1 cellular context compared by ENCODE assay signal in the genomic region with DNA sequence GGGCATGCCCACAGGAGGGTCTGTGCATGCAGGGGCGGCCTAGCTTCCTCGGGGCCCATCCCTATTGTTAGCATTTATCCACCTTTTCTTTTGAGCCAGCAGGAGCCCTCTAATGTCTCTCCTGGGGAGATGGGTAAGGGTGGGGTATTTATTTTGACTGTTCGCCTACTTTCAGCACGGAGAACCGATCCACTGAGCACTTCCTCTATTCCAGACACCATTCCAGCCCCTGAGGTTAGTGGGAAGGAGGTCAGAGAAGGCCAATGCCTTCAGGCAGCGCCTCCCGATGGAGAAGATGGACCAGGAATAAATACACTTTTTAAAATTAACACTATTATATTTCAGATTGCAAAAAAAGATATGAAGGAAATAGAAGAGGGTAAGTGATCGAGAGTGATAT.
TF ChIP-seq lines count a peak whose summit lies in the region.

No MANE protein-coding gene starts in this region.

TF ChIP-seq in GM23338, 12 proteins besides CTCF, POLR2A, EP300 and RAD21 (continued from another document):
- TF ChIP-seq, protein P1, sequence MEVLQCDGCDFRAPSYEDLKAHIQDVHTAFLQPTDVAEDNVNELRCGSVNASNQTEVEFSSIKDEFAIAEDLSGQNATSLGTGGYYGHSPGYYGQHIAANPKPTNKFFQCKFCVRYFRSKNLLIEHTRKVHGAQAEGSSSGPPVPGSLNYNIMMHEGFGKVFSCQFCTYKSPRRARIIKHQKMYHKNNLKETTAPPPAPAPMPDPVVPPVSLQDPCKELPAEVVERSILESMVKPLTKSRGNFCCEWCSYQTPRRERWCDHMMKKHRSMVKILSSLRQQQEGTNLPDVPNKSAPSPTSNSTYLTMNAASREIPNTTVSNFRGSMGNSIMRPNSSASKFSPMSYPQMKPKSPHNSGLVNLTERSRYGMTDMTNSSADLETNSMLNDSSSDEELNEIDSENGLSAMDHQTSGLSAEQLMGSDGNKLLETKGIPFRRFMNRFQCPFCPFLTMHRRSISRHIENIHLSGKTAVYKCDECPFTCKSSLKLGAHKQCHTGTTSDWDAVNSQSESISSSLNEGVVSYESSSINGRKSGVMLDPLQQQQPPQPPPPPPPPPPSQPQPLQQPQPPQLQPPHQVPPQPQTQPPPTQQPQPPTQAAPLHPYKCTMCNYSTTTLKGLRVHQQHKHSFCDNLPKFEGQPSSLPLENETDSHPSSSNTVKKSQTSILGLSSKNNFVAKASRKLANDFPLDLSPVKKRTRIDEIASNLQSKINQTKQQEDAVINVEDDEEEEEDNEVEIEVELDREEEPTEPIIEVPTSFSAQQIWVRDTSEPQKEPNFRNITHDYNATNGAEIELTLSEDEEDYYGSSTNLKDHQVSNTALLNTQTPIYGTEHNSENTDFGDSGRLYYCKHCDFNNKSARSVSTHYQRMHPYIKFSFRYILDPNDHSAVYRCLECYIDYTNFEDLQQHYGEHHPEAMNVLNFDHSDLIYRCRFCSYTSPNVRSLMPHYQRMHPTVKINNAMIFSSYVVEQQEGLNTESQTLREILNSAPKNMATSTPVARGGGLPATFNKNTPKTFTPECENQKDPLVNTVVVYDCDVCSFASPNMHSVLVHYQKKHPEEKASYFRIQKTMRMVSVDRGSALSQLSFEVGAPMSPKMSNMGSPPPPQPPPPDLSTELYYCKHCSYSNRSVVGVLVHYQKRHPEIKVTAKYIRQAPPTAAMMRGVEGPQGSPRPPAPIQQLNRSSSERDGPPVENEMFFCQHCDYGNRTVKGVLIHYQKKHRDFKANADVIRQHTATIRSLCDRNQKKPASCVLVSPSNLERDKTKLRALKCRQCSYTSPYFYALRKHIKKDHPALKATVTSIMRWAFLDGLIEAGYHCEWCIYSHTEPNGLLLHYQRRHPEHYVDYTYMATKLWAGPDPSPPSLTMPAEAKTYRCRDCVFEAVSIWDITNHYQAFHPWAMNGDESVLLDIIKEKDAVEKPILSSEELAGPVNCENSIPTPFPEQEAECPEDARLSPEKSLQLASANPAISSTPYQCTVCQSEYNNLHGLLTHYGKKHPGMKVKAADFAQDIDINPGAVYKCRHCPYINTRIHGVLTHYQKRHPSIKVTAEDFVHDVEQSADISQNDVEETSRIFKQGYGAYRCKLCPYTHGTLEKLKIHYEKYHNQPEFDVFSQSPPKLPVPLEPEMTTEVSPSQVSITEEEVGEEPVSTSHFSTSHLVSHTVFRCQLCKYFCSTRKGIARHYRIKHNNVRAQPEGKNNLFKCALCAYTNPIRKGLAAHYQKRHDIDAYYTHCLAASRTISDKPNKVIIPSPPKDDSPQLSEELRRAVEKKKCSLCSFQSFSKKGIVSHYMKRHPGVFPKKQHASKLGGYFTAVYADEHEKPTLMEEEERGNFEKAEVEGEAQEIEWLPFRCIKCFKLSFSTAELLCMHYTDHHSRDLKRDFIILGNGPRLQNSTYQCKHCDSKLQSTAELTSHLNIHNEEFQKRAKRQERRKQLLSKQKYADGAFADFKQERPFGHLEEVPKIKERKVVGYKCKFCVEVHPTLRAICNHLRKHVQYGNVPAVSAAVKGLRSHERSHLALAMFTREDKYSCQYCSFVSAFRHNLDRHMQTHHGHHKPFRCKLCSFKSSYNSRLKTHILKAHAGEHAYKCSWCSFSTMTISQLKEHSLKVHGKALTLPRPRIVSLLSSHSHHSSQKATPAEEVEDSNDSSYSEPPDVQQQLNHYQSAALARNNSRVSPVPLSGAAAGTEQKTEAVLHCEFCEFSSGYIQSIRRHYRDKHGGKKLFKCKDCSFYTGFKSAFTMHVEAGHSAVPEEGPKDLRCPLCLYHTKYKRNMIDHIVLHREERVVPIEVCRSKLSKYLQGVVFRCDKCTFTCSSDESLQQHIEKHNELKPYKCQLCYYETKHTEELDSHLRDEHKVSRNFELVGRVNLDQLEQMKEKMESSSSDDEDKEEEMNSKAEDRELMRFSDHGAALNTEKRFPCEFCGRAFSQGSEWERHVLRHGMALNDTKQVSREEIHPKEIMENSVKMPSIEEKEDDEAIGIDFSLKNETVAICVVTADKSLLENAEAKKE (CRISPR knock-in tag; IDR thresholded peaks at IDR 0.05) = no peak
- TF ChIP-seq EZH2phosphoT487 (IDR thresholded peaks at IDR 0.05; ENCODE audit: unreplicated experiment) = no peak
